1 cellular context compared by ENCODE assay signal in genomic region chr1:56578963-56579875, GRCh38.
A peak's percentile ranks its signal among the peaks of the same experiment; 100 is the strongest.
TF ChIP-seq lines count a peak whose summit lies in the region.

Gene PLPP3, minus strand, starts transcription at chr1:56579563. Its CDS starts 547 bp downstream, at chr1:56579016.

TF ChIP-seq in HepG2, 621 proteins besides CTCF, POLR2A, EP300 and RAD21 (continued from another document and continues in another):
- TF ChIP-seq KIAA2018 (CRISPR knock-in tag; IDR thresholded peaks at IDR 0.05; ENCODE audit: borderline replicate concordance): no peak
- TF ChIP-seq RXRB (CRISPR knock-in tag; IDR thresholded peaks at IDR 0.05; ENCODE audit: borderline replicate concordance): no peak; the same call in 1 of the 2 replicates
- TF ChIP-seq ZNF609 (CRISPR knock-in tag; IDR thresholded peaks at IDR 0.05; ENCODE audit: borderline replicate concordance): no peak
- TF ChIP-seq GATA4 (IDR thresholded peaks at IDR 0.05; ENCODE audit: borderline replicate concordance, low read depth): no peak
- TF ChIP-seq ZNF160 (CRISPR knock-in tag; IDR thresholded peaks at IDR 0.05): no peak
- no peak for TF ChIP-seq ZNF720 (CRISPR knock-in tag; IDR thresholded peaks at IDR 0.05)
- no peak for TF ChIP-seq RAD51 (IDR thresholded peaks at IDR 0.05; ENCODE audit: borderline replicate concordance)
- no peak for TF ChIP-seq GRHL1 (CRISPR knock-in tag; conservative IDR thresholded peaks at IDR 0.05)
- TF ChIP-seq THAP7 (CRISPR knock-in tag; IDR thresholded peaks at IDR 0.05): peak; percentile 63; the same call in 1 of the 2 replicates
- no peak for TF ChIP-seq ZC3H13 (CRISPR knock-in tag; IDR thresholded peaks at IDR 0.05)
- no peak for TF ChIP-seq ZNF75D (CRISPR knock-in tag; IDR thresholded peaks at IDR 0.05; ENCODE audit: borderline replicate concordance)
- TF ChIP-seq ZNF180 (CRISPR knock-in tag; IDR thresholded peaks at IDR 0.05; ENCODE audit: borderline replicate concordance, low read depth): no peak
- TF ChIP-seq, protein P1, sequence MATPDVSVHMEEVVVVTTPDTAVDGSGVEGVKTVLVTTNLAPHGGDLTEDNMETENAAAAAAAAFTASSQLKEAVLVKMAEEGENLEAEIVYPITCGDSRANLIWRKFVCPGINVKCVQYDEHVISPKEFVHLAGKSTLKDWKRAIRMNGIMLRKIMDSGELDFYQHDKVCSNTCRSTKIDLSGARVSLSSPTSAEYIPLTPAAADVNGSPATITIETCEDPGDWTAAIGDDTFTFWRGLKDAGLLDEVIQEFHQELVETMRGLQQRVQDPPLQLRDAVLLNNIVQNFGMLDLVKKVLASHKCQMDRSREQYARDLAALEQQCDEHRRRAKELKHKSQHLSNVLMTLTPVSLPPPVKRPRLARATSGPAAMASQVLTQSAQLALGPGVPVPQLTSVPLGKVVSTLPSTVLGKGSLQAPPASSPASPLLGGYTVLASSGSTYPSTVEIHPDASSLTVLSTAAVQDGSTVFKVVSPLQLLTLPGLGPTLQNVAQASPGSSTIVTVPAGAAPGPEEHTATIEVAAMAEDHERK (CRISPR knock-in tag; IDR thresholded peaks at IDR 0.05; ENCODE audit: low read depth): no peak
- TF ChIP-seq NBN (conservative IDR thresholded peaks at IDR 0.05): no peak
- TF ChIP-seq YY1 (IDR thresholded peaks at IDR 0.05; ENCODE audit: insufficient read depth, insufficient replicate concordance, low read depth, low read length): peak; percentile 55
- TF ChIP-seq ZBTB1 (CRISPR knock-in tag; IDR thresholded peaks at IDR 0.05; ENCODE audit: borderline replicate concordance): no peak; the same call in 1 of the 2 replicates
- no peak; the same call in 1 of the 2 replicates for TF ChIP-seq GATAD1 (CRISPR knock-in tag; IDR thresholded peaks at IDR 0.05)
- TF ChIP-seq FUBP1 (CRISPR knock-in tag; IDR thresholded peaks at IDR 0.05; ENCODE audit: borderline replicate concordance): no peak
- TF ChIP-seq GFI1 (CRISPR knock-in tag; IDR thresholded peaks at IDR 0.05; ENCODE audit: borderline replicate concordance): no peak
- TF ChIP-seq ZNF614 (CRISPR knock-in tag; IDR thresholded peaks at IDR 0.05; ENCODE audit: borderline replicate concordance): peak; percentile 43; the same call in 1 of the 2 replicates
- no peak for TF ChIP-seq HIVEP1 (CRISPR knock-in tag; IDR thresholded peaks at IDR 0.05)
- TF ChIP-seq TBX3 (IDR thresholded peaks at IDR 0.05; ENCODE audit: borderline replicate concordance): no peak
- TF ChIP-seq, protein P2, sequence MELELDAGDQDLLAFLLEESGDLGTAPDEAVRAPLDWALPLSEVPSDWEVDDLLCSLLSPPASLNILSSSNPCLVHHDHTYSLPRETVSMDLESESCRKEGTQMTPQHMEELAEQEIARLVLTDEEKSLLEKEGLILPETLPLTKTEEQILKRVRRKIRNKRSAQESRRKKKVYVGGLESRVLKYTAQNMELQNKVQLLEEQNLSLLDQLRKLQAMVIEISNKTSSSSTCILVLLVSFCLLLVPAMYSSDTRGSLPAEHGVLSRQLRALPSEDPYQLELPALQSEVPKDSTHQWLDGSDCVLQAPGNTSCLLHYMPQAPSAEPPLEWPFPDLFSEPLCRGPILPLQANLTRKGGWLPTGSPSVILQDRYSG (CRISPR knock-in tag; IDR thresholded peaks at IDR 0.05): no peak
- TF ChIP-seq, protein P3, sequence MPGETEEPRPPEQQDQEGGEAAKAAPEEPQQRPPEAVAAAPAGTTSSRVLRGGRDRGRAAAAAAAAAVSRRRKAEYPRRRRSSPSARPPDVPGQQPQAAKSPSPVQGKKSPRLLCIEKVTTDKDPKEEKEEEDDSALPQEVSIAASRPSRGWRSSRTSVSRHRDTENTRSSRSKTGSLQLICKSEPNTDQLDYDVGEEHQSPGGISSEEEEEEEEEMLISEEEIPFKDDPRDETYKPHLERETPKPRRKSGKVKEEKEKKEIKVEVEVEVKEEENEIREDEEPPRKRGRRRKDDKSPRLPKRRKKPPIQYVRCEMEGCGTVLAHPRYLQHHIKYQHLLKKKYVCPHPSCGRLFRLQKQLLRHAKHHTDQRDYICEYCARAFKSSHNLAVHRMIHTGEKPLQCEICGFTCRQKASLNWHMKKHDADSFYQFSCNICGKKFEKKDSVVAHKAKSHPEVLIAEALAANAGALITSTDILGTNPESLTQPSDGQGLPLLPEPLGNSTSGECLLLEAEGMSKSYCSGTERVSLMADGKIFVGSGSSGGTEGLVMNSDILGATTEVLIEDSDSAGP (CRISPR knock-in tag; IDR thresholded peaks at IDR 0.05; ENCODE audit: borderline replicate concordance): peak; percentile 68
- no peak for TF ChIP-seq SAFB2 (CRISPR knock-in tag; IDR thresholded peaks at IDR 0.05; ENCODE audit: borderline replicate concordance, low read depth)
- no peak for TF ChIP-seq EED (CRISPR knock-in tag; IDR thresholded peaks at IDR 0.05)
- TF ChIP-seq LCORL (IDR thresholded peaks at IDR 0.05): no peak
- 0 out of 2 replicates have a peak, but pooled peaks have one; percentile 36 for TF ChIP-seq LCORL (CRISPR knock-in tag; IDR thresholded peaks at IDR 0.05)
- TF ChIP-seq, protein P4, sequence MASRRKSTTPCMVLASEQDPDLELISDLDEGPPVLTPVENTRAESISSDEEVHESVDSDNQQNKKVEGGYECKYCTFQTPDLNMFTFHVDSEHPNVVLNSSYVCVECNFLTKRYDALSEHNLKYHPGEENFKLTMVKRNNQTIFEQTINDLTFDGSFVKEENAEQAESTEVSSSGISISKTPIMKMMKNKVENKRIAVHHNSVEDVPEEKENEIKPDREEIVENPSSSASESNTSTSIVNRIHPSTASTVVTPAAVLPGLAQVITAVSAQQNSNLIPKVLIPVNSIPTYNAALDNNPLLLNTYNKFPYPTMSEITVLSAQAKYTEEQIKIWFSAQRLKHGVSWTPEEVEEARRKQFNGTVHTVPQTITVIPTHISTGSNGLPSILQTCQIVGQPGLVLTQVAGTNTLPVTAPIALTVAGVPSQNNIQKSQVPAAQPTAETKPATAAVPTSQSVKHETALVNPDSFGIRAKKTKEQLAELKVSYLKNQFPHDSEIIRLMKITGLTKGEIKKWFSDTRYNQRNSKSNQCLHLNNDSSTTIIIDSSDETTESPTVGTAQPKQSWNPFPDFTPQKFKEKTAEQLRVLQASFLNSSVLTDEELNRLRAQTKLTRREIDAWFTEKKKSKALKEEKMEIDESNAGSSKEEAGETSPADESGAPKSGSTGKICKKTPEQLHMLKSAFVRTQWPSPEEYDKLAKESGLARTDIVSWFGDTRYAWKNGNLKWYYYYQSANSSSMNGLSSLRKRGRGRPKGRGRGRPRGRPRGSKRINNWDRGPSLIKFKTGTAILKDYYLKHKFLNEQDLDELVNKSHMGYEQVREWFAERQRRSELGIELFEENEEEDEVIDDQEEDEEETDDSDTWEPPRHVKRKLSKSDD (CRISPR knock-in tag; IDR thresholded peaks at IDR 0.05; ENCODE audit: low read depth): no peak; the same call in 1 of the 2 replicates
